In the genomic region with DNA sequence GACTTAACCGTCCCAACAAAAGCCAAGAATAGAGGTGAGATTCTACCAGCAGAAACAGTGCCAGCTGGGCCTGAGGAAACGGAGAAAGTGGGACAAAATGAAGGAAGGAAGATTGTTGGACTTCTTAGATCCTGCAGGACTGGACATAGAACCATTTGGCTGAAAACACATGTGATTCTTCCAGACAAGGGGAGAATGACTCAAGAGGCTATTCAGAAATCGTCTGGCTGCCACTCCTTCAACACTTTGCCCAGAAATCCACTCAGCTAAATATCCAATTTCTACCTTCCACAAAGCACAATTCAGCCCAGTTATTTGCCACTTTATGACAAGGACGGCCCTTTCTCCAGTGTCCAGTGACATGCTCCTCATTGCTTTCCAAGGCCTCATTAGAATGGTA, we compare ENCODE assay signal across 25 cellular contexts.
"Had no signal": no experiment of that assay in that cellular context is flagged by ENCODE, and none has a peak within 500 bp of the region (broad histone marks: within the 10 kb centered on the region; RNA-seq: fewer than 3 reads in every experiment).

No MANE protein-coding gene starts in this region.

- H2AFZ ChIP-seq: neural progenitor cell had no signal

- H3K4me2 ChIP-seq: neural progenitor cell had no signal

- H3K9ac ChIP-seq: neural progenitor cell had no signal

- DNase-seq: activated CD4-positive, alpha-beta memory T cell treated with anti-CD3 and anti-CD28 coated beads, Interleukin-2, amount 10 ng/mL, durations not matched to agents 7 days and 5 days; activated CD4-positive, alpha-beta T cell treated with anti-CD3 and anti-CD28 coated beads, Interleukin-2, amount 10 ng/mL, durations not matched to agents 24 days and 14 days; activated CD4-positive, CD25-positive, alpha-beta regulatory T cell treated with anti-CD3 and anti-CD28 coated beads, Interleukin-2, amount 50 U/mL, for 72 hours; activated CD8-positive, alpha-beta memory T cell treated with anti-CD3 and anti-CD28 coated beads, Interleukin-2, amount 50 U/mL, for 48 hours; activated gamma-delta T cell; activated naive CD4-positive, alpha-beta T cell treated with anti-CD3 and anti-CD28 coated beads, Interleukin-2, amount 10 ng/mL, durations not matched to agents 7 days and 5 days; activated naive CD8-positive, alpha-beta T cell treated with anti-CD3 and anti-CD28 coated beads, Interleukin-2, amount 10 ng/mL, durations not matched to agents 7 days and 5 days; activated T-cell treated with anti-CD3 and anti-CD28 coated beads, Interleukin-2, amount 50 U/mL, for 24 hours; brain microvascular endothelial cell; central memory CD4-positive, alpha-beta T cell; endodermal cell; esophagus squamous epithelium; foreskin melanocyte; left ventricle myocardium inferior; natural killer cell; right lobe of liver; stimulated activated CD4-positive, alpha-beta T cell treated with anti-CD3 and anti-CD28 coated beads, Interleukin-12 subunit alpha, Interleukin-12 subunit beta, amount 100 ng/mL, for 4 hours; stimulated activated CD4-positive, alpha-beta T cell treated with anti-CD3 and anti-CD28 coated beads, Interleukin-4, amount 100 ng/mL, for 24 hours; T-helper 2 cell; thyroid gland; upper lobe of left lung had no signal

- H3K27ac ChIP-seq: brain microvascular endothelial cell, esophagus squamous epithelium, left ventricle myocardium inferior, neural progenitor cell, right lobe of liver, skin epidermis, thyroid gland, upper lobe of left lung, vagina had no signal

- ATAC-seq: natural killer cell; right lobe of liver; stimulated activated effector memory CD8-positive, alpha-beta T cell treated with anti-CD3 and anti-CD28 coated beads, Interleukin-12 subunit alpha, Interleukin-12 subunit beta, amount 100 ng/mL, for 72 hours had no signal

- H3K36me3 ChIP-seq: brain microvascular endothelial cell, esophagus squamous epithelium, left ventricle myocardium inferior, neural progenitor cell, thyroid gland, upper lobe of left lung, vagina had no signal

- H3K9me3 ChIP-seq: esophagus squamous epithelium, left ventricle myocardium inferior, right lobe of liver, thyroid gland, upper lobe of left lung, vagina had no signal

- H3K4me3 ChIP-seq: esophagus squamous epithelium, left ventricle myocardium inferior, neural progenitor cell, right lobe of liver, skin epidermis, thyroid gland, upper lobe of left lung, vagina had no signal

- H3K27me3 ChIP-seq: right lobe of liver, vagina had no signal
